In genomic region chr6:411402-412145, GRCh38 we compare ENCODE assay signal across 18 cellular contexts. TPM values are rescaled to one million over a fixed set of nuclear protein-coding genes. Genes with fewer than 3 reads are reported as not detected.
DNase-seq lines count a peak whose midpoint lies in the region; FAIRE-seq and TF ChIP-seq lines count a peak whose summit lies in the region.
"Had no signal": no experiment of that assay in that cellular context is flagged by ENCODE, and none has a peak within 500 bp of the region (broad histone marks: within the 10 kb centered on the region; RNA-seq: fewer than 3 reads in every experiment).

No MANE protein-coding gene starts in this region.

- peak; percentile 91 for TF ChIP-seq POLR2A in GM12892 (IDR thresholded peaks at IDR 0.05; ENCODE audit: low read depth, low read length)

- peak; percentile 9 for DNase-seq in NCI-H2107 treated with DMSO at 0.1 percent for 48 hours (lab: John Stamatoyannopoulos, UW; ENCODE audit: unreplicated experiment)
- no peak for DNase-seq in NCI-H2107 (lab: John Stamatoyannopoulos, UW)
- no peak for DNase-seq in GM12892 (ENCODE audit: insufficient read length)
- peak; percentile 38 for DNase-seq in NCI-H69 (lab: John Stamatoyannopoulos, UW)
- DNase-seq in epithelial cell of esophagus (ENCODE audit: low read depth), result peak; percentile 38
- DNase-seq in NCI-H446 treated with DMSO at 0.1 percent for 48 hours (lab: John Stamatoyannopoulos, UW), result no peak
- no peak for DNase-seq in UCSD-AML1 (lab: John Stamatoyannopoulos, UW; ENCODE audit: unreplicated experiment)
- DNase-seq in HCEC 1CT, result no peak
- DNase-seq: brain microvascular endothelial cell; CD8-positive, alpha-beta memory T cell; GF-D8; MM.1S; NCI-H774; SHP77; tibial artery had no signal

- TF ChIP-seq CTCF in epithelial cell of esophagus (IDR thresholded peaks at IDR 0.05; ENCODE audit: insufficient read depth, low read depth, low read length, missing control alignments), result no peak

- no peak overlapping the region for H3K4me3 ChIP-seq in epithelial cell of esophagus (ENCODE audit: low read length)
- H3K4me3 ChIP-seq: gastroesophageal sphincter, tibial artery had no signal

- FAIRE-seq in GM12892 (lab: Jason Lieb, UNC), result no peak
- FAIRE-seq: A204.1, TTC549 had no signal

RNA-seq across cellular contexts. Expression of gene IRF4, which starts 20.0 kb away (rescaled TPM):
- 248 TPM for polyA plus RNA-seq in GM12892 (2012; ENCODE audit: missing spikeins)

Comparison
In these comparisons a context has a peak if more than half of its experiments do, and no peak if none do; other contexts are left out.
1. DNase-seq: peak in NCI-H2107 treated with DMSO at 0.1 percent for 48 hours (single experiment), NCI-H69 (single experiment) and epithelial cell of esophagus (single experiment); none in NCI-H2107 (single experiment), GM12892 (single experiment), NCI-H446 treated with DMSO at 0.1 percent for 48 hours (single experiment), UCSD-AML1 (single experiment) and HCEC 1CT (single experiment).